In the genomic region with DNA sequence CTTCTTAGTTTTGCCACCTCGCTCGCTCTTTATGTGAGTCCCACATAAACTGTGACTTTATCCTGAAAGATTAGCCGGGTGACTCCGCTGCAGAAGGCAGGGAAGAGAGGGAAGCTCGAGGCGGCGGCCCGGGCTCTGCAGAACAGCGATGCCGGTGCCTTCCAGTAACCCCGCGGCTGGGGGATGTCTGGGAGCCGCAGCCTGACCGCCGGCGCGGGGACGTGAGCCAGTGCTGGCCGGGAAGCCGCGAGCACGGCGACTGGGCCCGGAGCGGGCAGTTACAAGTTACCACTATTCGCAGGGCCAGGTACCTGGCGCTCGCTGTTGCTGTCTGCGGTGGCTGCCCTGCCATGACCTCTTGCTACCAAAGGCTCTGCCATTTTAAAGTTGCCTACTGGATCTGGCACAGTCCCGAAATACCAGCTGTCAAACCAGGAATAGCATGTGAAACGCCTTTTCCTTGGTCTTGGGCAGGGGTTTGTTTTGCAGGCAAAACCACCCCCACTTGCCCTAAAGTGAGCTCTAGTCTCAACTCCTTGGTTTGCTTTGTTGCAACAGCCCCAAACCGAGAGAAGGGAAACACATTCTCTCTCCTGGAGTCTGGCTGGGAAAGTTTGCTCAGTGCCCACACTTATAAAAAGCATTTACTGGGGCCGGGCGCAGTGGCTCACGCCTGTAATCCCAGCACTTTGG, we compare ENCODE assay signal across 8 cellular contexts.
DNase-seq lines count a peak whose midpoint lies in the region; ATAC-seq and TF ChIP-seq lines count a peak whose summit lies in the region.

No MANE protein-coding gene starts in this region.

- H3K4me1 Mint-ChIP-seq in effector memory CD8-positive, alpha-beta T cell (ENCODE audit: low read depth in 2 of 2), result peaks cover 30 to 34% of the 10 kb centered on the region in 2 donors

- 64% methylated on average over 7 of the region's 35 CpGs for WGBS in suprapubic skin

- H4K20me1 ChIP-seq in PC-3 (ENCODE audit: low read length), result peaks cover 18% of the 10 kb centered on the region

- H3K27me3 ChIP-seq in PC-3 (ENCODE audit: low read length) (no peaks in the 10 kb centered on the region), suprapubic skin (no peaks in the 10 kb centered on the region)

- TF ChIP-seq CTCF in PC-3 (conservative IDR thresholded peaks at IDR 0.05; ENCODE audit: low read depth, low read length) (no peak), suprapubic skin (IDR thresholded peaks at IDR 0.05) (no peak)

- H3K4me3 Mint-ChIP-seq in effector memory CD8-positive, alpha-beta T cell, result peak overlapping the region; percentile 89

- H3K36me3 Mint-ChIP-seq in effector memory CD8-positive, alpha-beta T cell (ENCODE audit: insufficient read depth), result peaks cover 42% of the 10 kb centered on the region

- POLR2A ChIA-PET in PC-3 (lab: Charles Lee; ENCODE audit: unreplicated experiment), result no interaction called here

- H2AFZ ChIP-seq in PC-3 (ENCODE audit: low read length), result peak overlapping the region; percentile 62

- H3K27ac ChIP-seq in PC-3 (ENCODE audit: low read length) (peak overlapping the region; percentile 87), suprapubic skin (peak overlapping the region; percentile 99)

- peak overlapping the region; percentile 88 for H3K4me2 ChIP-seq in PC-3 (ENCODE audit: low read length)

- H3K36me3 ChIP-seq in PC-3 (ENCODE audit: low read depth, low read length) (peaks cover 25% of the 10 kb centered on the region), suprapubic skin (peaks cover 19% of the 10 kb centered on the region)

- peak overlapping the region; percentile 95 for H3K4me3 ChIP-seq in PC-3 (ENCODE audit: low read length)
- H3K4me3 ChIP-seq in suprapubic skin, result peak overlapping the region; percentile 91

- peak overlapping the region; percentile 84 to 94 for H3K27ac Mint-ChIP-seq in effector memory CD8-positive, alpha-beta T cell

- H3F3A ChIP-seq in PC-3 (ENCODE audit: low read length, unreplicated experiment), result no peaks in the 10 kb centered on the region

- H3K9me2 ChIP-seq in PC-3 (replicated peaks; ENCODE audit: low read length), result no peaks in the 10 kb centered on the region

- CTCF ChIA-PET in PC-3 (lab: Charles Lee), result no interaction called here

- intact Hi-C loops in PC-3 (cut with micrococcal nuclease), result loop anchor here (10.0 kb wide), 1 partner anchor 118 kb away; no protein-coding TSS in a partner anchor

- DNase-seq in C1 segment of cervical spinal cord (lab: John Stamatoyannopoulos, UW) (peak in 12 of 14 donors; percentile 23 to 77 (median 58)), PC-3 (peak; percentile 21), lung microvascular endothelial cell (ENCODE audit: low read depth in 2 of 2) (peak; percentile 64 to 71), suprapubic skin (ENCODE audit: low spot score in 2 of 2) (peak in 1 of 2 donors; percentile 75)
- no peak for DNase-seq in effector memory CD8-positive, alpha-beta T cell

- peaks cover 23% of the 10 kb centered on the region for H3K79me2 ChIP-seq in PC-3 (ENCODE audit: low read length)

- TF ChIP-seq POLR2A in suprapubic skin (IDR thresholded peaks at IDR 0.05), result no peak

- TF ChIP-seq EP300 in suprapubic skin (IDR thresholded peaks at IDR 0.05), result no peak

- H3K4me1 ChIP-seq in PC-3 (ENCODE audit: insufficient read depth, low read length) (peaks cover 7% of the 10 kb centered on the region; the same call in 1 of the 2 replicates), suprapubic skin (peaks cover 51% of the 10 kb centered on the region)

- H3K9me3 ChIP-seq in PC-3 (ENCODE audit: low read length) (no peaks in the 10 kb centered on the region), suprapubic skin (no peaks in the 10 kb centered on the region)

- peak overlapping the region; percentile 95 for H3K9ac ChIP-seq in PC-3 (ENCODE audit: low read length)

- no peaks in the 10 kb centered on the region for H3K9me3 Mint-ChIP-seq in effector memory CD8-positive, alpha-beta T cell

- peak; percentile 4; the same call in 1 of the 2 replicates for ATAC-seq in PC-3
- no peak for ATAC-seq in effector memory CD8-positive, alpha-beta T cell (replicated peaks)
- no peak for ATAC-seq in esophagus mucosa
- no peak for ATAC-seq in HG02970 (IDR thresholded peaks at IDR 0.05; ENCODE audit: low FRiP score, unreplicated experiment)
- ATAC-seq in HG02840 (IDR thresholded peaks at IDR 0.05; ENCODE audit: low FRiP score, unreplicated experiment), result no peak

- no TSS peak for BruUV-seq in PC-3 (replicated peaks; lab: Mats Ljungman, UMichigan)

- peaks cover 0 to 5% of the 10 kb centered on the region in 2 donors for H3K27me3 Mint-ChIP-seq in effector memory CD8-positive, alpha-beta T cell

Comparison
In these comparisons a context has a peak if more than half of its experiments do, and no peak if none do; other contexts are left out.
1. DNase-seq: peak in C1 segment of cervical spinal cord (12 of 14), PC-3 (single experiment) and lung microvascular endothelial cell (2 of 2); none in effector memory CD8-positive, alpha-beta T cell (0 of 3).